ENCODE assay signal across 8 cellular contexts in genomic region chr11:3860898-3861393, GRCh38. TPM values are rescaled to one million over a fixed set of nuclear protein-coding genes. Genes with fewer than 3 reads are reported as not detected.
DNase-seq lines count a peak whose midpoint lies in the region; ATAC-seq, FAIRE-seq and TF ChIP-seq lines count a peak whose summit lies in the region.
"Not testable (repeated sequence)": the region's sequence is repeated elsewhere in the genome, so short reads cannot be mapped to it uniquely, and the experiment has no call there.

No MANE protein-coding gene starts in this region.

- 0 out of 2 replicates have a peak overlapping the region, but pooled peaks have one; percentile 16 for H2BK15ac ChIP-seq in H1 (ENCODE audit: low read length)

- H3K27ac Mint-ChIP-seq in WTC11 = not testable (repeated sequence)
- H3K27ac Mint-ChIP-seq in nephron progenitor cell = peak overlapping the region; percentile 44

- not testable (repeated sequence) for H2BK120ac ChIP-seq in H1 (replicated peaks; ENCODE audit: low read depth, low read length)

- H3K4ac ChIP-seq in H1 (replicated peaks; ENCODE audit: insufficient read length, low read depth, low read length) = not testable (repeated sequence)

- H2AFZ ChIP-seq in DND-41 (ENCODE audit: low read depth, low read length); H1 (ENCODE audit: low read length): not testable (repeated sequence)

- not testable (repeated sequence) for TF ChIP-seq RAD21 in H1 (IDR thresholded peaks at IDR 0.05 in 1 of 2, conservative IDR thresholded peaks at IDR 0.05 in 1 of 2; ENCODE audit: low read depth in 2 of 2, low read length in 2 of 2)

- H3K36me3 ChIP-seq in DND-41 (ENCODE audit: insufficient read depth, low read length) = peaks cover 12% of the 10 kb centered on the region; the same call in 1 of the 2 replicates
- H3K36me3 ChIP-seq in H1 (ENCODE audit: control insufficient read depth in 2 of 4, insufficient read depth in 4 of 4, low read length in 3 of 4); thyroid gland: not testable (repeated sequence)

- H4K8ac ChIP-seq in H1 (ENCODE audit: extremely low read depth, insufficient read depth, low read length) = not testable (repeated sequence)

- peak overlapping the region; percentile 4; the same call in 1 of the 2 replicates for H3K9ac ChIP-seq in DND-41 (ENCODE audit: low read depth, low read length)
- not testable (repeated sequence) for H3K9ac ChIP-seq in H1 (replicated peaks in 1 of 4; ENCODE audit: extremely low read depth in 1 of 4, low read depth in 3 of 4, low read length in 3 of 4)

- H3K27me3 Mint-ChIP-seq in WTC11 (ENCODE audit: low read depth) = peaks cover 36% of the 10 kb centered on the region
- not testable (repeated sequence) for H3K27me3 Mint-ChIP-seq in nephron progenitor cell (ENCODE audit: low read depth, poor library complexity)

- CTCF ChIA-PET in WTC11 (lab: Charles Lee) = interaction anchor here (0.8 to 1.8 kb wide), 3 partner anchors 10 to 20 kb away, joined by 4 to 8 read pairs (median 4); partner anchors contain the start of gene RHOG
- CTCF ChIA-PET in H1 (lab: Charles Lee; ENCODE audit: partially characterized antibody) = interaction anchor here (0.6 to 4.9 kb wide), 6 partner anchors 10 to 212 kb away, joined by 3 to 30 read pairs (median 4); no protein-coding TSS in a partner anchor

- TF ChIP-seq POLR2A in H1 (IDR thresholded peaks at IDR 0.05; ENCODE audit: control extremely low read depth in 1 of 2, low read depth in 2 of 2, low read length in 2 of 2); thyroid gland (IDR thresholded peaks at IDR 0.05): not testable (repeated sequence)

- H3K79me1 ChIP-seq in H1 (ENCODE audit: low read depth, low read length) = not testable (repeated sequence)

- not testable (repeated sequence) for H4K5ac ChIP-seq in H1 (ENCODE audit: insufficient read length, low read depth, low read length)

- not testable (repeated sequence) for TF ChIP-seq EP300 in H1 (IDR thresholded peaks at IDR 0.05; ENCODE audit: borderline replicate concordance in 1 of 2, low read depth in 2 of 2, low read length in 2 of 2)

- H2AK5ac ChIP-seq in H1 (ENCODE audit: low read depth, low read length) = not testable (repeated sequence)

- H2BK5ac ChIP-seq in H1 (ENCODE audit: low read depth, low read length) = not testable (repeated sequence)

- peaks cover 95% of the 10 kb centered on the region for H3K79me2 ChIP-seq in DND-41 (ENCODE audit: insufficient read depth, low read length)
- H3K79me2 ChIP-seq in H1 (ENCODE audit: control insufficient read depth in 1 of 2, insufficient read depth in 2 of 2, low read length in 2 of 2) = not testable (repeated sequence)

- not testable (repeated sequence) for H4K91ac ChIP-seq in H1 (replicated peaks; ENCODE audit: insufficient read length, low read length)

- H2BK20ac ChIP-seq in H1 (ENCODE audit: low read length) = not testable (repeated sequence)

- not testable (repeated sequence) for TF ChIP-seq CTCF in DND-41 (IDR thresholded peaks at IDR 0.05; ENCODE audit: borderline replicate concordance, extremely low read depth, low read length, poor library complexity, severe bottlenecking); WTC11 (IDR thresholded peaks at IDR 0.05); H1 (IDR thresholded peaks at IDR 0.05; ENCODE audit: control extremely low read depth in 1 of 3, insufficient read depth in 1 of 3, low read depth in 1 of 3, low read length in 3 of 3); nephron progenitor cell (IDR thresholded peaks at IDR 0.05); thyroid gland (IDR thresholded peaks at IDR 0.05)

- peak; percentile 55 for DNase-seq in DND-41
- peak; percentile 53 for DNase-seq in NCI-H2196 treated with DMSO at 0.1 percent for 48 hours (lab: John Stamatoyannopoulos, UW; ENCODE audit: unreplicated experiment)
- DNase-seq in WTC11 (ENCODE audit: low spot score); H1 (ENCODE audit: low read depth in 1 of 2, low spot score in 2 of 2); nephron progenitor cell; thyroid gland: not testable (repeated sequence)
- DNase-seq in activated effector memory CD4-positive, alpha-beta T cell treated with anti-CD3 and anti-CD28 coated beads, Interleukin-2, amount 50 U/mL, for 16 hours = peak; percentile 78

- peaks cover 73% of the 10 kb centered on the region for H3K4me1 ChIP-seq in DND-41 (ENCODE audit: insufficient read depth, low read length)
- H3K4me1 ChIP-seq in H1 (replicated peaks in 1 of 4; ENCODE audit: control insufficient read depth in 3 of 4, insufficient read depth in 4 of 4, low read length in 3 of 4) = peaks cover 6 to 16% (median 9%) of the 10 kb centered on the region in 4 experiments; a peak in 5 of 7 replicates
- peaks cover 68 to 78% of the 10 kb centered on the region in 2 donors for H3K4me1 ChIP-seq in thyroid gland

- not testable (repeated sequence) for H3K18ac ChIP-seq in H1 (ENCODE audit: extremely low read depth, low read length)

- H4K20me1 ChIP-seq in DND-41 (ENCODE audit: insufficient read depth, low read length) = peaks cover 47% of the 10 kb centered on the region
- H4K20me1 ChIP-seq in H1 (replicated peaks in 1 of 2; ENCODE audit: control insufficient read depth in 1 of 2, insufficient read depth in 2 of 2, low read length in 2 of 2) = not testable (repeated sequence)

- H3K9me3 Mint-ChIP-seq in WTC11, nephron progenitor cell: not testable (repeated sequence)

- POLR2A ChIA-PET in WTC11 (lab: Charles Lee) = interaction anchor here (0.7 kb wide), 1 partner anchor 207 kb away, joined by 3 read pairs; no protein-coding TSS in a partner anchor
- POLR2A ChIA-PET in H1 (lab: Charles Lee; ENCODE audit: partially characterized antibody) = not testable (repeated sequence)

- H3K27me3 ChIP-seq in DND-41 (ENCODE audit: insufficient read depth, low read length, poor library complexity); thyroid gland: not testable (repeated sequence)
- peaks cover 0 to 11% (median 7%) of the 10 kb centered on the region in 4 experiments; a peak in 5 of 7 replicates for H3K27me3 ChIP-seq in H1 (replicated peaks in 1 of 4; ENCODE audit: control insufficient read depth in 3 of 4, extremely low read depth in 1 of 4, insufficient read depth in 3 of 4, low read length in 3 of 4)

- H3K4me1 Mint-ChIP-seq in WTC11 = peaks cover 58% of the 10 kb centered on the region
- peaks cover 61% of the 10 kb centered on the region for H3K4me1 Mint-ChIP-seq in nephron progenitor cell

- 83% methylated on average over 4 of the region's 4 CpGs; no CpG with 5 or more reads in 1 of the 2 experiments for WGBS in H1 (ENCODE audit: extremely low coverage in 1 of 2, insufficient coverage in 1 of 2, insufficient read length in 1 of 2, insufficient replicate concordance in 2 of 2, low coverage in 1 of 2, low lambda C conversion rate in 2 of 2, missing lambda C conversion rate in 1 of 2), 2 experiments
- 77 to 78% methylated on average over 4 of the region's 4 CpGs for WGBS in thyroid gland, 2 donors

- ATAC-seq in DND-41 (ENCODE audit: insufficient read depth, low read depth) = peak; percentile 65
- ATAC-seq in HG02885 (IDR thresholded peaks at IDR 0.05; ENCODE audit: poor library complexity, unreplicated experiment) = peak; percentile 31
- not testable (repeated sequence) for ATAC-seq in WTC11

- H3K27ac ChIP-seq in DND-41 (ENCODE audit: low read length) = peak overlapping the region; percentile 52
- H3K27ac ChIP-seq in H1 (ENCODE audit: low read depth, low read length) = not testable (repeated sequence)
- H3K27ac ChIP-seq in thyroid gland = peak overlapping the region; percentile 15 to 45 (median 31)

- H3K56ac ChIP-seq in H1 (replicated peaks; ENCODE audit: insufficient read length, low read depth, low read length) = not testable (repeated sequence)

- not testable (repeated sequence) for H3K23me2 ChIP-seq in H1 (ENCODE audit: low read depth, low read length)

- FAIRE-seq in H1 (lab: Jason Lieb, UNC) = not testable (repeated sequence)

- intact Hi-C loops in thyroid gland (cut with DNase I) = not testable (repeated sequence)

- peak overlapping the region in 1 of 2 experiments; percentile 19; a peak in 2 of 4 replicates for H3K4me3 ChIP-seq in DND-41 (ENCODE audit: low read depth in 1 of 2, low read length in 2 of 2)
- H3K4me3 ChIP-seq in H1 (ENCODE audit: extremely low read depth in 1 of 4, insufficient read depth in 2 of 4, low read depth in 3 of 4, low read length in 4 of 4); thyroid gland (replicated peaks in 1 of 3): not testable (repeated sequence)

- not testable (repeated sequence) for H3K4me3 Mint-ChIP-seq in WTC11
- peak overlapping the region; percentile 9 for H3K4me3 Mint-ChIP-seq in nephron progenitor cell

- not testable (repeated sequence) for H3K14ac ChIP-seq in H1 (ENCODE audit: insufficient read length)

- H3K23ac ChIP-seq in H1 (ENCODE audit: insufficient read length) = not testable (repeated sequence)

- peak overlapping the region; percentile 96 for H3K4me2 ChIP-seq in DND-41 (ENCODE audit: insufficient read depth, low read length)
- H3K4me2 ChIP-seq in H1 (ENCODE audit: insufficient read depth in 1 of 2, low read depth in 2 of 2, low read length in 2 of 2) = not testable (repeated sequence)

- H3K36me3 Mint-ChIP-seq in WTC11; nephron progenitor cell (ENCODE audit: low read depth): not testable (repeated sequence)

- not testable (repeated sequence) for H2BK12ac ChIP-seq in H1 (ENCODE audit: low read depth, low read length)

- not testable (repeated sequence) for H3K9me3 ChIP-seq in DND-41 (ENCODE audit: insufficient read depth, low read length, severe bottlenecking); H1 (ENCODE audit: insufficient read depth in 2 of 2, low read depth in 1 of 2, low read length in 1 of 2); thyroid gland

RNA-seq across cellular contexts. Expression of gene STIM1, which starts 5.5 kb away (rescaled TPM):
- total RNA-seq in WTC11 (2021) (17.0 to 18.0 TPM (median 17.4 TPM) in 3 replicates), thyroid gland (10 to 100 TPM; 54.3 to 89.2 (median 71.0) TPM)
- total RNA-seq in H1 (2021; fragmentation: NEBNext Ultra II Directional; extraction: Animal tissue kit (Norgen Biotek cat#: 25700)) = 11.6 and 12.2 TPM in 2 replicates
- 11.1 and 17.9 TPM in 2 replicates for polyA plus RNA-seq in H1 (2011; rRNA removed)
- polyA plus RNA-seq in H1 (2011; cell fraction: cytosol; rRNA removed) = 14.4 TPM
- polyA plus RNA-seq in H1 (2011; cell fraction: nucleus; rRNA removed) = 21.5 TPM
- 10.1 to 17.7 TPM (median 14.6 TPM) in 4 replicates for polyA plus RNA-seq in H1 (2012, experiment 1 of 2)
- polyA plus RNA-seq in H1 (2012, experiment 2 of 2) = 10.8 TPM
- 11.3 TPM for polyA plus RNA-seq in H1 (2013, experiment 1 of 2)
- polyA plus RNA-seq in H1 (2013, experiment 2 of 2) = 12.8 TPM
- 36.5 and 60.1 TPM in 2 replicates for polyA minus RNA-seq in H1 (2011; rRNA and poly(A)+ RNA removed)
- polyA minus RNA-seq in H1 (2011; cell fraction: cytosol; rRNA and poly(A)+ RNA removed) = 14.2 TPM
- polyA minus RNA-seq in H1 (2011; cell fraction: nucleus; rRNA and poly(A)+ RNA removed) = 18.3 TPM

RNA-seq across cellular contexts. Expression of gene RHOG, which starts 20.2 kb away (rescaled TPM):
- 28.8 to 33.6 TPM (median 28.8 TPM) in 3 replicates for total RNA-seq in WTC11 (2021)
- 28.3 and 31.2 TPM in 2 replicates for total RNA-seq in H1 (2021; fragmentation: NEBNext Ultra II Directional; extraction: Animal tissue kit (Norgen Biotek cat#: 25700))
- polyA plus RNA-seq in H1 (2011; rRNA removed) = 69.6 and 79.8 TPM in 2 replicates
- 44.6 TPM for polyA plus RNA-seq in H1 (2011; cell fraction: cytosol; rRNA removed)
- 50.4 TPM for polyA plus RNA-seq in H1 (2011; cell fraction: nucleus; rRNA removed)
- polyA plus RNA-seq in H1 (2012, experiment 1 of 2) = 34.2 to 46.4 TPM (median 43.0 TPM) in 4 replicates
- polyA plus RNA-seq in H1 (2012, experiment 2 of 2) = 48.4 TPM
- 31.2 TPM for polyA plus RNA-seq in H1 (2013, experiment 1 of 2)
- polyA plus RNA-seq in H1 (2013, experiment 2 of 2) = 28.8 TPM
- polyA minus RNA-seq in H1 (2011; rRNA and poly(A)+ RNA removed) = 46.8 and 68.7 TPM in 2 replicates
- polyA minus RNA-seq in H1 (2011; cell fraction: cytosol; rRNA and poly(A)+ RNA removed) = 34.2 TPM
- 31.7 TPM for polyA minus RNA-seq in H1 (2011; cell fraction: nucleus; rRNA and poly(A)+ RNA removed)
- total RNA-seq in thyroid gland = 10 to 100 TPM; 17.3 to 39.0 (median 27.8) TPM

RNA-seq across cellular contexts. Expression of gene PGAP2, which starts 52.6 kb away (rescaled TPM):
- 38.2 to 43.0 TPM (median 40.7 TPM) in 3 replicates for total RNA-seq in WTC11 (2021)
- total RNA-seq in H1 (2021; fragmentation: NEBNext Ultra II Directional; extraction: Animal tissue kit (Norgen Biotek cat#: 25700)) = 56.0 and 56.5 TPM in 2 replicates
- polyA plus RNA-seq in H1 (2011; rRNA removed) = 106 and 111 TPM in 2 replicates
- polyA plus RNA-seq in H1 (2011; cell fraction: cytosol; rRNA removed) = 68.7 TPM
- 103 TPM for polyA plus RNA-seq in H1 (2011; cell fraction: nucleus; rRNA removed)
- polyA plus RNA-seq in H1 (2012, experiment 1 of 2) = 53.7 to 85.1 TPM (median 73.2 TPM) in 4 replicates
- 79.9 TPM for polyA plus RNA-seq in H1 (2012, experiment 2 of 2)
- 63.9 TPM for polyA plus RNA-seq in H1 (2013, experiment 1 of 2)
- polyA plus RNA-seq in H1 (2013, experiment 2 of 2) = 71.3 TPM
- polyA minus RNA-seq in H1 (2011; rRNA and poly(A)+ RNA removed) = 82.7 and 110 TPM in 2 replicates
- polyA minus RNA-seq in H1 (2011; cell fraction: cytosol; rRNA and poly(A)+ RNA removed) = 38.8 TPM
- 46.2 TPM for polyA minus RNA-seq in H1 (2011; cell fraction: nucleus; rRNA and poly(A)+ RNA removed)
- total RNA-seq in thyroid gland = 10 to 100 TPM; 24.6 to 36.5 (median 30.5) TPM
